16 cellular contexts compared by ENCODE assay signal in genomic region chr3:118991775-118992174, GRCh38. TPM values are rescaled to one million over a fixed set of nuclear protein-coding genes. Genes with fewer than 3 reads are reported as not detected.
DNase-seq lines count a peak whose midpoint lies in the region; ATAC-seq, FAIRE-seq and TF ChIP-seq lines count a peak whose summit lies in the region.
"Had no signal": no experiment of that assay in that cellular context is flagged by ENCODE, and none has a peak within 500 bp of the region (broad histone marks: within the 10 kb centered on the region; RNA-seq: fewer than 3 reads in every experiment).

No MANE protein-coding gene starts in this region.

- H3K27ac ChIP-seq in HepG2 (ENCODE audit: extremely low read length, insufficient read depth, low read length), result no peak overlapping the region
- no peak overlapping the region for H3K27ac ChIP-seq in right lobe of liver
- H3K27ac ChIP-seq: A549 had no signal

- POLR2A ChIA-PET in HepG2 (lab: Yijun Ruan, JAX), result no interaction called here

- H3K27me3 Mint-ChIP-seq in neural crest cell (ENCODE audit: low read depth), result no peaks in the 10 kb centered on the region
- H3K27me3 Mint-ChIP-seq: activated CD4-positive, alpha-beta memory T cell treated with anti-CD3 and anti-CD28 coated beads for 36 hours; stimulated activated naive CD8-positive, alpha-beta T cell treated with anti-CD3 and anti-CD28 coated beads, Interleukin-15, amount 100 ng/mL, for 72 hours had no signal

- no peaks in the 10 kb centered on the region for H3K9me3 Mint-ChIP-seq in neural crest cell
- H3K9me3 Mint-ChIP-seq: activated CD4-positive, alpha-beta memory T cell treated with anti-CD3 and anti-CD28 coated beads for 36 hours; stimulated activated naive CD8-positive, alpha-beta T cell treated with anti-CD3 and anti-CD28 coated beads, Interleukin-15, amount 100 ng/mL, for 72 hours had no signal

- H3K9ac ChIP-seq in HepG2 (ENCODE audit: insufficient read depth, low read depth, low read length), result no peak overlapping the region

- 0% methylated on average over 3 of the region's 3 CpGs for WGBS in HepG2 (ENCODE audit: low lambda C conversion rate)
- WGBS in right lobe of liver (ENCODE audit: insufficient coverage, low coverage, low lambda C conversion rate, missing lambda C conversion rate), result 53% methylated on average over 3 of the region's 3 CpGs

- TF ChIP-seq CTCF in HepG2 (CRISPR knock-in tag; IDR thresholded peaks at IDR 0.05) (no peak), right lobe of liver (IDR thresholded peaks at IDR 0.05) (no peak), neural crest cell (conservative IDR thresholded peaks at IDR 0.05) (no peak)

- ATAC-seq in HepG2 (no peak), right lobe of liver (no peak), HG03521 (IDR thresholded peaks at IDR 0.05; ENCODE audit: unreplicated experiment) (no peak), HG03196 (IDR thresholded peaks at IDR 0.05; ENCODE audit: unreplicated experiment) (no peak)
- ATAC-seq: A549; stimulated activated naive CD8-positive, alpha-beta T cell treated with anti-CD3 and anti-CD28 coated beads, Interleukin-15, amount 100 ng/mL, for 72 hours had no signal

- H3K4me3 ChIP-seq in HepG2 (replicated peaks in 1 of 3; ENCODE audit: insufficient read depth in 1 of 3, low read depth in 2 of 3, low read length in 3 of 3) (no peak overlapping the region), right lobe of liver (no peak overlapping the region)
- H3K4me3 ChIP-seq: A549 had no signal

- TF ChIP-seq EP300 in HepG2 (IDR thresholded peaks at IDR 0.05; ENCODE audit: low read depth in 2 of 2, low read length in 2 of 2), result no peak
- no peak for TF ChIP-seq EP300 in HepG2 (CRISPR knock-in tag; IDR thresholded peaks at IDR 0.05; ENCODE audit: borderline replicate concordance)

- H3K79me2 ChIP-seq in HepG2 (ENCODE audit: insufficient read depth, low read length), result no peaks in the 10 kb centered on the region

- H3K27me3 ChIP-seq in HepG2 (ENCODE audit: control insufficient read depth in 1 of 2, insufficient read depth in 2 of 2, low read length in 2 of 2) (no peaks in the 10 kb centered on the region; a peak in 1 of 5 replicates), right lobe of liver (no peaks in the 10 kb centered on the region)

- H3K4me1 Mint-ChIP-seq in neural crest cell, result peaks cover 46% of the 10 kb centered on the region
- H3K4me1 Mint-ChIP-seq: stimulated activated naive CD8-positive, alpha-beta T cell treated with anti-CD3 and anti-CD28 coated beads, Interleukin-15, amount 100 ng/mL, for 72 hours had no signal

- no peak for TF ChIP-seq POLR2A in HepG2 (IDR thresholded peaks at IDR 0.05; ENCODE audit: insufficient read depth in 1 of 2, low read depth in 2 of 2, low read length in 2 of 2)
- TF ChIP-seq POLR2A in right lobe of liver (IDR thresholded peaks at IDR 0.05), result no peak

- H3K36me3 Mint-ChIP-seq in neural crest cell (ENCODE audit: low read depth), result no peaks in the 10 kb centered on the region
- H3K36me3 Mint-ChIP-seq: activated CD4-positive, alpha-beta memory T cell treated with anti-CD3 and anti-CD28 coated beads for 36 hours had no signal

- H2AFZ ChIP-seq in HepG2 (ENCODE audit: low read length), result no peak overlapping the region

- H3K36me3 ChIP-seq in HepG2 (replicated peaks in 1 of 2; ENCODE audit: control insufficient read depth in 1 of 2, insufficient read depth in 2 of 2, low read length in 2 of 2), result no peaks in the 10 kb centered on the region
- H3K36me3 ChIP-seq in right lobe of liver, result no peaks in the 10 kb centered on the region

- no peaks in the 10 kb centered on the region for H4K20me1 ChIP-seq in HepG2 (ENCODE audit: insufficient read depth, low read length)

- H3K4me2 ChIP-seq in HepG2 (ENCODE audit: low read depth, low read length), result no peak overlapping the region
- H3K4me2 ChIP-seq: A549 had no signal

- H3K4me1 ChIP-seq in HepG2 (ENCODE audit: insufficient read depth, low read length) (no peaks in the 10 kb centered on the region), right lobe of liver (no peaks in the 10 kb centered on the region)

- in situ Hi-C loops in HepG2 (cut with HindIII; ENCODE audit: extremely low pct_ligation_motif_present, low pct_unique_long_range_greater_than_20kb), result no loop called here

- FAIRE-seq in HepG2 (lab: Jason Lieb, UNC), result no peak
- FAIRE-seq: A549 had no signal

- H3K27ac Mint-ChIP-seq in neural crest cell (ENCODE audit: unreplicated experiment), result peak overlapping the region; percentile 85
- H3K27ac Mint-ChIP-seq: activated CD4-positive, alpha-beta memory T cell treated with anti-CD3 and anti-CD28 coated beads for 36 hours; stimulated activated naive CD8-positive, alpha-beta T cell treated with anti-CD3 and anti-CD28 coated beads, Interleukin-15, amount 100 ng/mL, for 72 hours had no signal

- H3K9me3 ChIP-seq in HepG2 (ENCODE audit: low read length), result no peaks in the 10 kb centered on the region
- no peaks in the 10 kb centered on the region for H3K9me3 ChIP-seq in right lobe of liver
- H3K9me3 ChIP-seq: A549 had no signal

- intact Hi-C loops in HepG2 (cut with micrococcal nuclease; ENCODE audit: unreplicated experiment) (no loop called here), right lobe of liver (cut with DNase I) (no loop called here), head of caudate nucleus (cut with DNase I) (loop anchor here (5.0 kb wide), 1 partner anchor 41 kb away; the partner anchor contains the start of gene IGSF11)

- no peak for TF ChIP-seq RAD21 in HepG2 (CRISPR knock-in tag; IDR thresholded peaks at IDR 0.05)

- peak overlapping the region; percentile 26 for H3K4me3 Mint-ChIP-seq in neural crest cell
- H3K4me3 Mint-ChIP-seq: activated CD4-positive, alpha-beta memory T cell treated with anti-CD3 and anti-CD28 coated beads for 36 hours; stimulated activated naive CD8-positive, alpha-beta T cell treated with anti-CD3 and anti-CD28 coated beads, Interleukin-15, amount 100 ng/mL, for 72 hours had no signal

- BruUV-seq in HepG2 (replicated peaks; lab: Mats Ljungman, UMichigan), result no TSS peak

- DNase-seq in HepG2 (ENCODE audit: low spot score) (no peak), right lobe of liver (no peak), head of caudate nucleus (peak in 29 of 42 donors; percentile 33 to 92 (median 73)), neural crest cell (ENCODE audit: low read depth, low spot score) (peak; percentile 5), dedifferentiated amniotic fluid mesenchymal stem cell (ENCODE audit: extremely low spot score) (no peak), COR-L47 (lab: John Stamatoyannopoulos, UW) (no peak)
- DNase-seq: activated CD4-positive, alpha-beta memory T cell treated with anti-CD3 and anti-CD28 coated beads for 36 hours; dermis blood vessel endothelial cell; GF-D8; stimulated activated naive CD8-positive, alpha-beta T cell treated with anti-CD3 and anti-CD28 coated beads, Interleukin-15, amount 100 ng/mL, for 72 hours had no signal

- CTCF ChIA-PET in HepG2 (lab: Yijun Ruan, JAX; ENCODE audit: low intra/inter-chr PET ratio, low total read pairs), result no interaction called here

TF ChIP-seq in HepG2, 621 proteins besides CTCF, POLR2A, EP300 and RAD21:
- TF ChIP-seq CREB1 (IDR thresholded peaks at IDR 0.05) (peak; percentile 52), CREB1 (CRISPR knock-in tag; IDR thresholded peaks at IDR 0.05) (no peak), SMARCC2 (IDR thresholded peaks at IDR 0.05) (no peak)
TF ChIP-seq in HepG2: peak in this region for 1.

RNA-seq across cellular contexts. Expression of gene IGSF11, which starts 42.9 kb away (rescaled TPM):
- total RNA-seq in HepG2 (2016; rRNA removed; fragmentation: Illumina TruSeq; extraction: Trizol), result not detected in 2 replicates
- not detected in 2 replicates for total RNA-seq in HepG2 (2016; cell fraction: cytosol; rRNA removed; fragmentation: Illumina TruSeq; extraction: Trizol; ENCODE audit: low read depth)
- not detected in 2 replicates for total RNA-seq in HepG2 (2016; cell fraction: insoluble cytoplasmic fraction; rRNA removed; fragmentation: Illumina TruSeq; extraction: Trizol)
- total RNA-seq in HepG2 (2016; cell fraction: membrane; rRNA removed; fragmentation: Illumina TruSeq; extraction: Trizol), result not detected in 2 replicates
- total RNA-seq in HepG2 (2016; cell fraction: nucleus; rRNA removed; fragmentation: Illumina TruSeq; extraction: Trizol), result 0.19 TPM in 1 of 2 replicates, not detected in the other
- polyA plus RNA-seq in HepG2 (2011; rRNA removed), result not detected in 2 replicates
- not detected in 2 replicates for polyA plus RNA-seq in HepG2 (2011; cell fraction: cytosol; rRNA removed)
- polyA plus RNA-seq in HepG2 (2011; cell fraction: nucleus; rRNA removed), result 0.05 TPM in 1 of 2 replicates, not detected in the other
- not detected in 2 replicates for polyA plus RNA-seq in HepG2 (2012)
- not detected in 2 replicates for polyA plus RNA-seq in HepG2 (2016; cell fraction: cytosol; fragmentation: Illumina TruSeq; extraction: Trizol; ENCODE audit: low read depth)
- polyA plus RNA-seq in HepG2 (2016; cell fraction: insoluble cytoplasmic fraction; fragmentation: Illumina TruSeq; extraction: Trizol; ENCODE audit: low read depth), result not detected in 2 replicates
- not detected in 2 replicates for polyA plus RNA-seq in HepG2 (2016; cell fraction: membrane; fragmentation: Illumina TruSeq; extraction: Trizol; ENCODE audit: low read depth)
- polyA plus RNA-seq in HepG2 (2016; cell fraction: nucleus; fragmentation: Illumina TruSeq; extraction: Trizol; ENCODE audit: insufficient read depth, low read depth), result not detected in 2 replicates
- not detected in 2 replicates for polyA minus RNA-seq in HepG2 (2011; rRNA and poly(A)+ RNA removed; ENCODE audit: low replicate concordance)
- polyA minus RNA-seq in HepG2 (2011; cell fraction: cytosol; rRNA and poly(A)+ RNA removed), result not detected in 2 replicates
- not detected in 2 replicates for polyA minus RNA-seq in HepG2 (2011; cell fraction: nucleus; rRNA and poly(A)+ RNA removed)
- total RNA-seq in right lobe of liver, result not detected
- 1.3 and 2.2 TPM in 2 replicates for total RNA-seq in neural crest cell
- total RNA-seq: dermis blood vessel endothelial cell, LHCN-M2, mesenteric fat pad, NCI-H460 had no signal

Comparison
In these comparisons a context has a peak if more than half of its experiments do, and no peak if none do; other contexts are left out.
1. DNase-seq: peak in head of caudate nucleus (29 of 42) and neural crest cell (single experiment); none in HepG2 (single experiment), right lobe of liver (0 of 3), dedifferentiated amniotic fluid mesenchymal stem cell (single experiment) and COR-L47 (single experiment).